1 cellular context compared by ENCODE assay signal in the genomic region with DNA sequence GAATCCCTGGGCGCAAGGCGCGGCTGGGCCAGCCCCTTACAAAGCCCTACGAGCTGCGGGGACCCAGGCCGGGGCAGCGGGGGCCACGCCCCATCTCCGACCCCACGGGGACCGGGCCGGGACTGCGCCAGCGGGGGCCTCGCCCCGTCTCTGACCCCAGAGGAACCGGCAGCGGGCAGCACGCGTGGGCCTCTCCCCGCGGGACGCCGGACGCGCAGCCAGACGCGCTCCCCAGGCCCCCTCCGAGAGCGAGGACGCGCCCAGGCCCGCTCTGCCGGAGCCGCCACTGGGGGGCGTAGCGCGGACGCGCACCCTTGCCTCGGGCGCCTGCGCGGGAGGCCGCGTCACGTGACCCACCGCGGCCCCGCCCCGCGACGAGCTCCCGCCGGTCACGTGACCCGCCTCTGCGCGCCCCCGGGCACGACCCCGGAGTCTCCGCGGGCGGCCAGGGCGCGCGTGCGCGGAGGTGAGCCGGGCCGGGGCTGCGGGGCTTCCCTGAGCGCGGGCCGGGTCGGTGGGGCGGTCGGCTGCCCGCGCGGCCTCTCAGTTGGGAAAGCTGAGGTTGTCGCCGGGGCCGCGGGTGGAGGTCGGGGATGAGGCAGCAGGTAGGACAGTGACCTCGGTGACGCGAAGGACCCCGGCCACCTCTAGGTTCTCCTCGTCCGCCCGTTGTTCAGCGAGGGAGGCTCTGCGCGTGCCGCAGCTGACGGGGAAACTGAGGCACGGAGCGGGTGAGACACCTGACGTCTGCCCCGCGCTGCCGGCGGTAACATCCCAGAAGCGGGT.
A peak's percentile ranks its signal among the peaks of the same experiment; 100 is the strongest.
TF ChIP-seq lines count a peak whose summit lies in the region.

A gene (plus strand): TSS at position 422 of the 786 bp plus-strand sequence. CDS start 3,006 bp downstream, outside the sequence.

TF ChIP-seq in HepG2, 621 proteins besides CTCF, POLR2A, EP300 and RAD21 (continued from another document and continues in another):
- TF ChIP-seq, protein P1, sequence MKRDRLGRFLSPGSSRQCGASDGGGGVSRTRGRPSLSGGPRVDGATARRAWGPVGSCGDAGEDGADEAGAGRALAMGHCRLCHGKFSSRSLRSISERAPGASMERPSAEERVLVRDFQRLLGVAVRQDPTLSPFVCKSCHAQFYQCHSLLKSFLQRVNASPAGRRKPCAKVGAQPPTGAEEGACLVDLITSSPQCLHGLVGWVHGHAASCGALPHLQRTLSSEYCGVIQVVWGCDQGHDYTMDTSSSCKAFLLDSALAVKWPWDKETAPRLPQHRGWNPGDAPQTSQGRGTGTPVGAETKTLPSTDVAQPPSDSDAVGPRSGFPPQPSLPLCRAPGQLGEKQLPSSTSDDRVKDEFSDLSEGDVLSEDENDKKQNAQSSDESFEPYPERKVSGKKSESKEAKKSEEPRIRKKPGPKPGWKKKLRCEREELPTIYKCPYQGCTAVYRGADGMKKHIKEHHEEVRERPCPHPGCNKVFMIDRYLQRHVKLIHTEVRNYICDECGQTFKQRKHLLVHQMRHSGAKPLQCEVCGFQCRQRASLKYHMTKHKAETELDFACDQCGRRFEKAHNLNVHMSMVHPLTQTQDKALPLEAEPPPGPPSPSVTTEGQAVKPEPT (CRISPR knock-in tag; IDR thresholded peaks at IDR 0.05; ENCODE audit: low read depth) = peak; percentile 29; the same call in 1 of the 2 replicates
- TF ChIP-seq PCBP1 (IDR thresholded peaks at IDR 0.05; ENCODE audit: borderline replicate concordance, low read depth, low read length) (no peak), EED (CRISPR knock-in tag; IDR thresholded peaks at IDR 0.05) (peak; percentile 65; the same call in 1 of the 2 replicates), GLI4 (CRISPR knock-in tag; IDR thresholded peaks at IDR 0.05; ENCODE audit: borderline replicate concordance) (peak; percentile 64; the same call in 1 of the 2 replicates), ADNP (CRISPR knock-in tag; IDR thresholded peaks at IDR 0.05) (no peak), KLF6 (CRISPR knock-in tag; IDR thresholded peaks at IDR 0.05) (peak; percentile 73; the same call in 1 of the 2 replicates), ZNF224 (CRISPR knock-in tag; IDR thresholded peaks at IDR 0.05) (peak; percentile 79; the same call in 1 of the 2 replicates), ZNF264 (CRISPR knock-in tag; IDR thresholded peaks at IDR 0.05) (no peak), ZNF747 (CRISPR knock-in tag; IDR thresholded peaks at IDR 0.05; ENCODE audit: borderline replicate concordance) (0 out of 2 replicates have a peak, but pooled peaks have one; percentile 83), YY1 (IDR thresholded peaks at IDR 0.05; ENCODE audit: insufficient read depth, insufficient replicate concordance, low read depth, low read length) (peak; percentile 70), SALL1 (CRISPR knock-in tag; IDR thresholded peaks at IDR 0.05) (peak; percentile 73), SMYD3 (CRISPR knock-in tag; IDR thresholded peaks at IDR 0.05) (no peak), XRCC5 (optimal IDR thresholded peaks at IDR 0.05; ENCODE audit: low read length) (peak; percentile 82), TEAD2 (CRISPR knock-in tag; IDR thresholded peaks at IDR 0.05) (no peak), FLYWCH1 (CRISPR knock-in tag; IDR thresholded peaks at IDR 0.05) (no peak), ZNF788 (CRISPR knock-in tag; IDR thresholded peaks at IDR 0.05; ENCODE audit: borderline replicate concordance) (peak; percentile 59; the same call in 1 of the 2 replicates), ZNF234 (CRISPR knock-in tag; conservative IDR thresholded peaks at IDR 0.05) (peak; percentile 92; the same call in 1 of the 2 replicates), JUND (CRISPR knock-in tag; IDR thresholded peaks at IDR 0.05) (0 out of 2 replicates have a peak, but pooled peaks have one; percentile 27), ZNF451 (CRISPR knock-in tag; IDR thresholded peaks at IDR 0.05) (0 out of 2 replicates have a peak, but pooled peaks have one; percentile 67), RXRB (CRISPR knock-in tag; IDR thresholded peaks at IDR 0.05; ENCODE audit: borderline replicate concordance) (no peak), YEATS4 (CRISPR knock-in tag; IDR thresholded peaks at IDR 0.05; ENCODE audit: borderline replicate concordance) (peak; percentile 72; the same call in 1 of the 2 replicates), NR2F1 (CRISPR knock-in tag; IDR thresholded peaks at IDR 0.05) (0 out of 4 replicates have a peak, but pooled peaks of 1 of the 2 experiments have one; percentile 26), FOXO1 (CRISPR knock-in tag; IDR thresholded peaks at IDR 0.05) (peak; percentile 36; the same call in 1 of the 2 replicates), MEIS2 (CRISPR knock-in tag; IDR thresholded peaks at IDR 0.05) (peak; percentile 32; the same call in 1 of the 2 replicates), ZNF563 (CRISPR knock-in tag; IDR thresholded peaks at IDR 0.05) (peak; percentile 67), FOXA1 (IDR thresholded peaks at IDR 0.05) (no peak), FOXA1 (CRISPR knock-in tag; IDR thresholded peaks at IDR 0.05) (no peak), RBM39 (IDR thresholded peaks at IDR 0.05; ENCODE audit: low read depth, low read length, poor library complexity, severe bottlenecking) (no peak), TP53 (CRISPR knock-in tag; conservative IDR thresholded peaks at IDR 0.05) (no peak), ZNF430 (CRISPR knock-in tag; IDR thresholded peaks at IDR 0.05) (no peak; the same call in 1 of the 2 replicates)
- TF ChIP-seq, protein P2, sequence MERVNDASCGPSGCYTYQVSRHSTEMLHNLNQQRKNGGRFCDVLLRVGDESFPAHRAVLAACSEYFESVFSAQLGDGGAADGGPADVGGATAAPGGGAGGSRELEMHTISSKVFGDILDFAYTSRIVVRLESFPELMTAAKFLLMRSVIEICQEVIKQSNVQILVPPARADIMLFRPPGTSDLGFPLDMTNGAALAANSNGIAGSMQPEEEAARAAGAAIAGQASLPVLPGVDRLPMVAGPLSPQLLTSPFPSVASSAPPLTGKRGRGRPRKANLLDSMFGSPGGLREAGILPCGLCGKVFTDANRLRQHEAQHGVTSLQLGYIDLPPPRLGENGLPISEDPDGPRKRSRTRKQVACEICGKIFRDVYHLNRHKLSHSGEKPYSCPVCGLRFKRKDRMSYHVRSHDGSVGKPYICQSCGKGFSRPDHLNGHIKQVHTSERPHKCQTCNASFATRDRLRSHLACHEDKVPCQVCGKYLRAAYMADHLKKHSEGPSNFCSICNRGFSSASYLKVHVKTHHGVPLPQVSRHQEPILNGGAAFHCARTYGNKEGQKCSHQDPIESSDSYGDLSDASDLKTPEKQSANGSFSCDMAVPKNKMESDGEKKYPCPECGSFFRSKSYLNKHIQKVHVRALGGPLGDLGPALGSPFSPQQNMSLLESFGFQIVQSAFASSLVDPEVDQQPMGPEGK (CRISPR knock-in tag; IDR thresholded peaks at IDR 0.05) = peak; percentile 86
- TF ChIP-seq, protein P3, sequence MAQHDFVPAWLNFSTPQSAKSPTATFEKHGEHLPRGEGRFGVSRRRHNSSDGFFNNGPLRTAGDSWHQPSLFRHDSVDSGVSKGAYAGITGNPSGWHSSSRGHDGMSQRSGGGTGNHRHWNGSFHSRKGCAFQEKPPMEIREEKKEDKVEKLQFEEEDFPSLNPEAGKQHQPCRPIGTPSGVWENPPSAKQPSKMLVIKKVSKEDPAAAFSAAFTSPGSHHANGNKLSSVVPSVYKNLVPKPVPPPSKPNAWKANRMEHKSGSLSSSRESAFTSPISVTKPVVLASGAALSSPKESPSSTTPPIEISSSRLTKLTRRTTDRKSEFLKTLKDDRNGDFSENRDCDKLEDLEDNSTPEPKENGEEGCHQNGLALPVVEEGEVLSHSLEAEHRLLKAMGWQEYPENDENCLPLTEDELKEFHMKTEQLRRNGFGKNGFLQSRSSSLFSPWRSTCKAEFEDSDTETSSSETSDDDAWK (CRISPR knock-in tag; IDR thresholded peaks at IDR 0.05) = no peak
- TF ChIP-seq, protein P4, sequence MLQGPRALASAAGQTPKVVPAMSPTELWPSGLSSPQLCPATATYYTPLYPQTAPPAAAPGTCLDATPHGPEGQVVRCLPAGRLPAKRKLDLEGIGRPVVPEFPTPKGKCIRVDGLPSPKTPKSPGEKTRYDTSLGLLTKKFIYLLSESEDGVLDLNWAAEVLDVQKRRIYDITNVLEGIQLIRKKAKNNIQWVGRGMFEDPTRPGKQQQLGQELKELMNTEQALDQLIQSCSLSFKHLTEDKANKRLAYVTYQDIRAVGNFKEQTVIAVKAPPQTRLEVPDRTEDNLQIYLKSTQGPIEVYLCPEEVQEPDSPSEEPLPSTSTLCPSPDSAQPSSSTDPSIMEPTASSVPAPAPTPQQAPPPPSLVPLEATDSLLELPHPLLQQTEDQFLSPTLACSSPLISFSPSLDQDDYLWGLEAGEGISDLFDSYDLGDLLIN (CRISPR knock-in tag; IDR thresholded peaks at IDR 0.05; ENCODE audit: borderline replicate concordance) = peak; percentile 34; the same call in 1 of the 2 replicates
- TF ChIP-seq, protein P5, sequence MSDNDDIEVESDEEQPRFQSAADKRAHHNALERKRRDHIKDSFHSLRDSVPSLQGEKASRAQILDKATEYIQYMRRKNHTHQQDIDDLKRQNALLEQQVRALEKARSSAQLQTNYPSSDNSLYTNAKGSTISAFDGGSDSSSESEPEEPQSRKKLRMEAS (IDR thresholded peaks at IDR 0.05) = peak; percentile 82
- TF ChIP-seq, protein P6, sequence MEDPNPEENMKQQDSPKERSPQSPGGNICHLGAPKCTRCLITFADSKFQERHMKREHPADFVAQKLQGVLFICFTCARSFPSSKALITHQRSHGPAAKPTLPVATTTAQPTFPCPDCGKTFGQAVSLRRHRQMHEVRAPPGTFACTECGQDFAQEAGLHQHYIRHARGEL (CRISPR knock-in tag; IDR thresholded peaks at IDR 0.05) = no peak
- TF ChIP-seq, protein P7, sequence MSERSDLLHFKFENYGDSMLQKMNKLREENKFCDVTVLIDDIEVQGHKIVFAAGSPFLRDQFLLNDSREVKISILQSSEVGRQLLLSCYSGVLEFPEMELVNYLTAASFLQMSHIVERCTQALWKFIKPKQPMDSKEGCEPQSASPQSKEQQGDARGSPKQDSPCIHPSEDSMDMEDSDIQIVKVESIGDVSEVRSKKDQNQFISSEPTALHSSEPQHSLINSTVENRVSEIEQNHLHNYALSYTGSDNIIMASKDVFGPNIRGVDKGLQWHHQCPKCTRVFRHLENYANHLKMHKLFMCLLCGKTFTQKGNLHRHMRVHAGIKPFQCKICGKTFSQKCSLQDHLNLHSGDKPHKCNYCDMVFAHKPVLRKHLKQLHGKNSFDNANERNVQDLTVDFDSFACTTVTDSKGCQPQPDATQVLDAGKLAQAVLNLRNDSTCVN (CRISPR knock-in tag; IDR thresholded peaks at IDR 0.05; ENCODE audit: borderline replicate concordance) = no peak; the same call in 1 of the 2 replicates
- TF ChIP-seq, protein P8, sequence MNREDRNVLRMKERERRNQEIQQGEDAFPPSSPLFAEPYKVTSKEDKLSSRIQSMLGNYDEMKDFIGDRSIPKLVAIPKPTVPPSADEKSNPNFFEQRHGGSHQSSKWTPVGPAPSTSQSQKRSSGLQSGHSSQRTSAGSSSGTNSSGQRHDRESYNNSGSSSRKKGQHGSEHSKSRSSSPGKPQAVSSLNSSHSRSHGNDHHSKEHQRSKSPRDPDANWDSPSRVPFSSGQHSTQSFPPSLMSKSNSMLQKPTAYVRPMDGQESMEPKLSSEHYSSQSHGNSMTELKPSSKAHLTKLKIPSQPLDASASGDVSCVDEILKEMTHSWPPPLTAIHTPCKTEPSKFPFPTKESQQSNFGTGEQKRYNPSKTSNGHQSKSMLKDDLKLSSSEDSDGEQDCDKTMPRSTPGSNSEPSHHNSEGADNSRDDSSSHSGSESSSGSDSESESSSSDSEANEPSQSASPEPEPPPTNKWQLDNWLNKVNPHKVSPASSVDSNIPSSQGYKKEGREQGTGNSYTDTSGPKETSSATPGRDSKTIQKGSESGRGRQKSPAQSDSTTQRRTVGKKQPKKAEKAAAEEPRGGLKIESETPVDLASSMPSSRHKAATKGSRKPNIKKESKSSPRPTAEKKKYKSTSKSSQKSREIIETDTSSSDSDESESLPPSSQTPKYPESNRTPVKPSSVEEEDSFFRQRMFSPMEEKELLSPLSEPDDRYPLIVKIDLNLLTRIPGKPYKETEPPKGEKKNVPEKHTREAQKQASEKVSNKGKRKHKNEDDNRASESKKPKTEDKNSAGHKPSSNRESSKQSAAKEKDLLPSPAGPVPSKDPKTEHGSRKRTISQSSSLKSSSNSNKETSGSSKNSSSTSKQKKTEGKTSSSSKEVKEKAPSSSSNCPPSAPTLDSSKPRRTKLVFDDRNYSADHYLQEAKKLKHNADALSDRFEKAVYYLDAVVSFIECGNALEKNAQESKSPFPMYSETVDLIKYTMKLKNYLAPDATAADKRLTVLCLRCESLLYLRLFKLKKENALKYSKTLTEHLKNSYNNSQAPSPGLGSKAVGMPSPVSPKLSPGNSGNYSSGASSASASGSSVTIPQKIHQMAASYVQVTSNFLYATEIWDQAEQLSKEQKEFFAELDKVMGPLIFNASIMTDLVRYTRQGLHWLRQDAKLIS (CRISPR knock-in tag; IDR thresholded peaks at IDR 0.05) = no peak
- TF ChIP-seq, protein P9, sequence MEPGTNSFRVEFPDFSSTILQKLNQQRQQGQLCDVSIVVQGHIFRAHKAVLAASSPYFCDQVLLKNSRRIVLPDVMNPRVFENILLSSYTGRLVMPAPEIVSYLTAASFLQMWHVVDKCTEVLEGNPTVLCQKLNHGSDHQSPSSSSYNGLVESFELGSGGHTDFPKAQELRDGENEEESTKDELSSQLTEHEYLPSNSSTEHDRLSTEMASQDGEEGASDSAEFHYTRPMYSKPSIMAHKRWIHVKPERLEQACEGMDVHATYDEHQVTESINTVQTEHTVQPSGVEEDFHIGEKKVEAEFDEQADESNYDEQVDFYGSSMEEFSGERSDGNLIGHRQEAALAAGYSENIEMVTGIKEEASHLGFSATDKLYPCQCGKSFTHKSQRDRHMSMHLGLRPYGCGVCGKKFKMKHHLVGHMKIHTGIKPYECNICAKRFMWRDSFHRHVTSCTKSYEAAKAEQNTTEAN (CRISPR knock-in tag; conservative IDR thresholded peaks at IDR 0.05) = peak; percentile 76; the same call in 1 of the 2 replicates
- TF ChIP-seq, protein P10, sequence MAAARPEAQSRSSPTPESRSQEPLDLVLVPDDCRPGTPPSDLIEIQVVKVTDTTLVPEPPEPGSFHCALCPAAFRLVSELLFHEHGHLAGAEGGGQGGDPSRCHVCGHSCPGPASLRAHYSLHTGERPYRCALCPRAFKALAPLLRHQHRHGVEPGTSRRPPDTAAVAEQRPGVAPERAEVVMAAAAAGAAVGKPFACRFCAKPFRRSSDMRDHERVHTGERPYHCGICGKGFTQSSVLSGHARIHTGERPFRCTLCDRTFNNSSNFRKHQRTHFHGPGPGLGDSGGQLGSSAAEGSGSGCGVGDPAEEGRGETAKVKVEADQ (CRISPR knock-in tag; IDR thresholded peaks at IDR 0.05; ENCODE audit: borderline replicate concordance) = peak; percentile 31; the same call in 1 of the 2 replicates
- TF ChIP-seq, protein P11, sequence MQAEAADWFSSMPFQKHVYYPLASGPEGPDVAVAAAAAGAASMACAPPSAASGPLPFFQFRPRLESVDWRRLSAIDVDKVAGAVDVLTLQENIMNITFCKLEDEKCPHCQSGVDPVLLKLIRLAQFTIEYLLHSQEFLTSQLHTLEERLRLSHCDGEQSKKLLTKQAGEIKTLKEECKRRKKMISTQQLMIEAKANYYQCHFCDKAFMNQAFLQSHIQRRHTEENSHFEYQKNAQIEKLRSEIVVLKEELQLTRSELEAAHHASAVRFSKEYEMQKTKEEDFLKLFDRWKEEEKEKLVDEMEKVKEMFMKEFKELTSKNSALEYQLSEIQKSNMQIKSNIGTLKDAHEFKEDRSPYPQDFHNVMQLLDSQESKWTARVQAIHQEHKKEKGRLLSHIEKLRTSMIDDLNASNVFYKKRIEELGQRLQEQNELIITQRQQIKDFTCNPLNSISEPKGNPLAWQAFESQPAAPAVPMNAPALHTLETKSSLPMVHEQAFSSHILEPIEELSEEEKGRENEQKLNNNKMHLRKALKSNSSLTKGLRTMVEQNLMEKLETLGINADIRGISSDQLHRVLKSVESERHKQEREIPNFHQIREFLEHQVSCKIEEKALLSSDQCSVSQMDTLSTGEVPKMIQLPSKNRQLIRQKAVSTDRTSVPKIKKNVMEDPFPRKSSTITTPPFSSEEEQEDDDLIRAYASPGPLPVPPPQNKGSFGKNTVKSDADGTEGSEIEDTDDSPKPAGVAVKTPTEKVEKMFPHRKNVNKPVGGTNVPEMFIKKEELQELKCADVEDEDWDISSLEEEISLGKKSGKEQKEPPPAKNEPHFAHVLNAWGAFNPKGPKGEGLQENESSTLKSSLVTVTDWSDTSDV (CRISPR knock-in tag; IDR thresholded peaks at IDR 0.05) = no peak
